16 cellular contexts compared by ENCODE assay signal in the genomic region with DNA sequence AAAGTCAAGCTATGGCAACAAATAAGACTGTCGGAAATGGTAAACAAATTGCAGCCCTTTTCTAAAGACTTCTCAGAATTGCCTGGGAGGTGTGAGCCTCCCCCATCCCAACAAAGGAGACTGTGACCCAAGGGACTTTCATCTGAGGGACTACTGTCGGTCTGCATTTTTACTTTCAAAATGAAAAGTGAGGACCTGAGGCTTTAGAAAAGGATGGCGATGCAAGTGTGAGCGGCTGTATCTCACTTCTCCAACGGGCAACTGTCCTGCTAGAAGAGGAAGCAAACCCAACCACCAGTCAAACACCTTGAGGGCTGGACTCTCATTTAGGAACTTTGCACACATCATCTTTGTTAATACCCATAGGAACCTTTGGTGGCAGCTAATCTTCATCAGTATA.
A peak's percentile ranks its signal among the peaks of the same experiment; 100 is the strongest.
DNase-seq lines count a peak whose midpoint lies in the region; ATAC-seq, FAIRE-seq and TF ChIP-seq lines count a peak whose summit lies in the region.
"Had no signal": no experiment of that assay in that cellular context is flagged by ENCODE, and none has a peak within 500 bp of the region (broad histone marks: within the 10 kb centered on the region; RNA-seq: fewer than 3 reads in every experiment).

No MANE protein-coding gene starts in this region.

- H4K20me1 ChIP-seq in OCI-LY3 (ENCODE audit: insufficient read depth, low read length) (no peaks in the 10 kb centered on the region), PC-9 (ENCODE audit: insufficient read depth) (no peaks in the 10 kb centered on the region)

- TF ChIP-seq CTCF in OCI-LY3 (IDR thresholded peaks at IDR 0.05; ENCODE audit: low read depth, low read length), result no peak
- TF ChIP-seq CTCF in HFFc6 (IDR thresholded peaks at IDR 0.05), result no peak
- TF ChIP-seq CTCF in PC-9 (conservative IDR thresholded peaks at IDR 0.05), result no peak

- DNase-seq in GM12891 (ENCODE audit: insufficient read length, low spot score), result no peak
- DNase-seq in stimulated activated naive CD8-positive, alpha-beta T cell treated with anti-CD3 and anti-CD28 coated beads, Interleukin-15, Interleukin-2, amounts not matched to agents 100 U/mL and 50 U/mL, for 24 hours, result no peak
- no peak for DNase-seq in DMS79 treated with DMSO at 0.1 percent for 48 hours (lab: John Stamatoyannopoulos, UW)
- no peak for DNase-seq in HFFc6
- no peak for DNase-seq in PC-9
- DNase-seq: adrenal gland; effector memory CD4-positive, alpha-beta T cell; EL; NCI-H1930; OCI-M1; T-helper 17 cell had no signal

- H3F3A ChIP-seq in PC-9 (ENCODE audit: insufficient read depth, low read depth), result no peaks in the 10 kb centered on the region

- H3K4me3 ChIP-seq in OCI-LY3 (ENCODE audit: low read length) (no peak overlapping the region), PC-9 (no peak overlapping the region)
- H3K4me3 ChIP-seq: adrenal gland, ovary had no signal

- H3K9me3 ChIP-seq in OCI-LY3 (ENCODE audit: insufficient read depth, low read length) (no peaks in the 10 kb centered on the region), PC-9 (ENCODE audit: insufficient read depth, low read depth) (no peaks in the 10 kb centered on the region)
- H3K9me3 ChIP-seq: adrenal gland, ovary had no signal

- H3K27ac ChIP-seq in OCI-LY3 (ENCODE audit: low read length) (no peak overlapping the region), PC-9 (no peak overlapping the region)
- H3K27ac ChIP-seq: adrenal gland, ovary had no signal

- peaks cover 28% of the 10 kb centered on the region for H3K4me1 ChIP-seq in OCI-LY3 (ENCODE audit: low read length)
- no peaks in the 10 kb centered on the region for H3K4me1 ChIP-seq in PC-9 (replicated peaks; ENCODE audit: insufficient read depth)
- H3K4me1 ChIP-seq: adrenal gland had no signal

- no peaks in the 10 kb centered on the region for H3K9me2 ChIP-seq in PC-9 (ENCODE audit: insufficient read depth)

- intact Hi-C loops in PC-9 (cut with micrococcal nuclease; ENCODE audit: unreplicated experiment), result no loop called here

- TF ChIP-seq POLR2A in GM12891 (IDR thresholded peaks at IDR 0.05; ENCODE audit: low read depth, low read length), result no peak

- FAIRE-seq in GM12891 (lab: Jason Lieb, UNC), result peak; percentile 80

- H3K9me3 Mint-ChIP-seq in HFFc6, result no peaks in the 10 kb centered on the region

- H3K36me3 ChIP-seq in OCI-LY3 (replicated peaks; ENCODE audit: low read depth, low read length), result no peaks in the 10 kb centered on the region
- H3K36me3 ChIP-seq in PC-9 (ENCODE audit: low read depth), result no peaks in the 10 kb centered on the region
- H3K36me3 ChIP-seq: adrenal gland, ovary had no signal

- H3K4me2 ChIP-seq in OCI-LY3 (ENCODE audit: low read length), result peak overlapping the region; percentile 50
- no peak overlapping the region for H3K4me2 ChIP-seq in PC-9

- H2AFZ ChIP-seq in OCI-LY3 (ENCODE audit: low read depth, low read length), result no peak overlapping the region
- no peak overlapping the region for H2AFZ ChIP-seq in PC-9

- POLR2A ChIA-PET in PC-9 (lab: Charles Lee; ENCODE audit: unreplicated experiment), result no interaction called here

- H3K79me2 ChIP-seq in OCI-LY3 (ENCODE audit: low read length) (no peaks in the 10 kb centered on the region), PC-9 (ENCODE audit: low read depth) (no peaks in the 10 kb centered on the region)

- no peak overlapping the region for H3K27ac Mint-ChIP-seq in HFFc6
- H3K27ac Mint-ChIP-seq: T-helper 17 cell had no signal

- no peak overlapping the region for H3K9ac ChIP-seq in OCI-LY3 (ENCODE audit: low read length)

- peaks cover 25% of the 10 kb centered on the region for H3K27me3 ChIP-seq in OCI-LY3 (ENCODE audit: low read depth, low read length)
- no peaks in the 10 kb centered on the region for H3K27me3 ChIP-seq in PC-9 (ENCODE audit: insufficient read depth, low read depth)
- H3K27me3 ChIP-seq: adrenal gland, ovary had no signal

- ATAC-seq in GM19397 (IDR thresholded peaks at IDR 0.05; ENCODE audit: unreplicated experiment) (peak; percentile 51), HG02870 (IDR thresholded peaks at IDR 0.05; ENCODE audit: unreplicated experiment) (peak; percentile 53)
- ATAC-seq in stimulated activated naive CD8-positive, alpha-beta T cell treated with anti-CD3 and anti-CD28 coated beads, Interleukin-15, Interleukin-2, amounts not matched to agents 100 U/mL and 50 U/mL, for 24 hours, result no peak
- ATAC-seq: left lobe of liver, T-helper 17 cell had no signal

- CTCF ChIA-PET in PC-9 (lab: Charles Lee), result no interaction called here

- H3K4me3 Mint-ChIP-seq in HFFc6, result no peak overlapping the region
- H3K4me3 Mint-ChIP-seq: T-helper 17 cell had no signal

- H3K36me3 Mint-ChIP-seq in HFFc6 (ENCODE audit: low read depth), result no peaks in the 10 kb centered on the region

- H3K27me3 Mint-ChIP-seq in HFFc6 (ENCODE audit: insufficient read depth), result no peaks in the 10 kb centered on the region; the same call in 1 of the 2 replicates

- no peaks in the 10 kb centered on the region; the same call in 1 of the 2 replicates for H3K4me1 Mint-ChIP-seq in HFFc6 (ENCODE audit: low read depth)
- H3K4me1 Mint-ChIP-seq: T-helper 17 cell had no signal

- BruUV-seq in PC-9 (replicated peaks; lab: Mats Ljungman, UMichigan), result no TSS peak

TF ChIP-seq in GM12891, 5 proteins besides CTCF, POLR2A, EP300 and RAD21:
- peak; percentile 52 for TF ChIP-seq SPI1 (IDR thresholded peaks at IDR 0.05; ENCODE audit: low read depth, low read length)
- no peak for TF ChIP-seq PAX5 (IDR thresholded peaks at IDR 0.05; ENCODE audit: insufficient read depth, low read length, severe bottlenecking)
- TF ChIP-seq POU2F2 (IDR thresholded peaks at IDR 0.05; ENCODE audit: low read depth, low read length), result no peak
- TF ChIP-seq TAF1 (IDR thresholded peaks at IDR 0.05; ENCODE audit: low read depth, low read length), result no peak
- no peak for TF ChIP-seq POLR2AphosphoS5 (IDR thresholded peaks at IDR 0.05; ENCODE audit: low read depth, low read length)
